20 cellular contexts compared by ENCODE assay signal in genomic region chr6:44999066-44999465, GRCh38.
"Had no signal": no experiment of that assay in that cellular context is flagged by ENCODE, and none has a peak within 500 bp of the region (broad histone marks: within the 10 kb centered on the region; RNA-seq: fewer than 3 reads in every experiment).

No MANE protein-coding gene starts in this region.

- H3K27me3 Mint-ChIP-seq: memory B cell; natural killer cell treated with Interleukin-12 subunit alpha and Interleukin-12 subunit beta and Interleukin-15 and Interleukin-18, amount 100 ng/mL, for 72 hours; progenitor cell of endocrine pancreas had no signal

- H3K9ac ChIP-seq: neural progenitor cell had no signal

- DNase-seq: effector memory CD4-positive, alpha-beta T cell; esophagus squamous epithelium; foreskin fibroblast; glutamatergic neuron; islet precursor cell; left ventricle myocardium inferior; lower lobe of right lung; nucleus accumbens; pancreas; right lobe of liver; stimulated activated CD4-positive, alpha-beta T cell treated with anti-CD3 and anti-CD28 coated beads, Interleukin-4, amount 100 ng/mL, for 4 hours; stimulated activated naive CD4-positive, alpha-beta T cell treated with Interleukin-2 at 50 U/mL for 16 hours; trophoblast cell had no signal

- ATAC-seq: gastroesophageal sphincter; lower lobe of right lung; natural killer cell treated with Interleukin-12 subunit alpha and Interleukin-12 subunit beta and Interleukin-15 and Interleukin-18, amount 100 ng/mL, for 72 hours; pancreas; right lobe of liver had no signal

- H3K4me1 ChIP-seq: esophagus squamous epithelium, gastroesophageal sphincter, left ventricle myocardium inferior, lower lobe of right lung, neural progenitor cell, pancreas, right lobe of liver had no signal

- H3K36me3 ChIP-seq: esophagus squamous epithelium, gastroesophageal sphincter, left ventricle myocardium inferior, lower lobe of right lung, neural progenitor cell, pancreas, right lobe of liver had no signal

- H3K27ac ChIP-seq: epithelial cell of prostate, esophagus squamous epithelium, gastroesophageal sphincter, left ventricle myocardium inferior, lower lobe of right lung, neural progenitor cell, pancreas, right lobe of liver had no signal

- H2AFZ ChIP-seq: neural progenitor cell had no signal

- H3K4me1 Mint-ChIP-seq: memory B cell, mesothelial cell of epicardium, neural progenitor cell had no signal

- H3K4me2 ChIP-seq: neural progenitor cell had no signal

- H3K9me3 Mint-ChIP-seq: memory B cell; mesothelial cell of epicardium; natural killer cell treated with Interleukin-12 subunit alpha and Interleukin-12 subunit beta and Interleukin-15 and Interleukin-18, amount 100 ng/mL, for 72 hours; neural progenitor cell had no signal

- H3K9me3 ChIP-seq: esophagus squamous epithelium, gastroesophageal sphincter, left ventricle myocardium inferior, lower lobe of right lung, pancreas, right lobe of liver had no signal

- H3K27me3 ChIP-seq: esophagus squamous epithelium, gastroesophageal sphincter, neural progenitor cell, pancreas, right lobe of liver had no signal

- H3K4me3 ChIP-seq: esophagus squamous epithelium, gastroesophageal sphincter, left ventricle myocardium inferior, lower lobe of right lung, neural progenitor cell, pancreas, right lobe of liver had no signal

- H3K27ac Mint-ChIP-seq: memory B cell; mesothelial cell of epicardium; natural killer cell treated with Interleukin-12 subunit alpha and Interleukin-12 subunit beta and Interleukin-15 and Interleukin-18, amount 100 ng/mL, for 72 hours; neural progenitor cell; progenitor cell of endocrine pancreas had no signal

- H3K4me3 Mint-ChIP-seq: memory B cell; mesothelial cell of epicardium; natural killer cell treated with Interleukin-12 subunit alpha and Interleukin-12 subunit beta and Interleukin-15 and Interleukin-18, amount 100 ng/mL, for 72 hours; neural progenitor cell had no signal

- H3K36me3 Mint-ChIP-seq: memory B cell; mesothelial cell of epicardium; natural killer cell treated with Interleukin-12 subunit alpha and Interleukin-12 subunit beta and Interleukin-15 and Interleukin-18, amount 100 ng/mL, for 72 hours had no signal
